ENCODE assay signal across 9 cellular contexts in genomic region chr17:17683710-17684365, GRCh38. TPM values are rescaled to one million over a fixed set of nuclear protein-coding genes. Genes with fewer than 3 reads are reported as not detected.
DNase-seq lines count a peak whose midpoint lies in the region; ATAC-seq and TF ChIP-seq lines count a peak whose summit lies in the region.
"Had no signal": no experiment of that assay in that cellular context is flagged by ENCODE, and none has a peak within 500 bp of the region (broad histone marks: within the 10 kb centered on the region; RNA-seq: fewer than 3 reads in every experiment).

No MANE protein-coding gene starts in this region.

- H3K36me3 ChIP-seq in hepatocyte (replicated peaks; ENCODE audit: insufficient read depth, low read depth) (no peaks in the 10 kb centered on the region), stomach smooth muscle (ENCODE audit: control insufficient read depth in 2 of 2, insufficient read depth in 2 of 2, low read length in 2 of 2) (no peaks in the 10 kb centered on the region)

- H3K9me3 ChIP-seq in hepatocyte (ENCODE audit: low read depth): no peaks in the 10 kb centered on the region
- H3K9me3 ChIP-seq in stomach smooth muscle (ENCODE audit: control insufficient read depth in 2 of 2, low read length in 2 of 2): no peaks in the 10 kb centered on the region

- peaks cover 42% of the 10 kb centered on the region for H3K4me1 Mint-ChIP-seq in activated CD8-positive, alpha-beta T cell treated with anti-CD3 and anti-CD28 coated beads, Interleukin-2, amount 10 ng/mL, durations not matched to agents 7 days and 5 days (ENCODE audit: low read depth)

- H3K4me1 ChIP-seq in hepatocyte (ENCODE audit: insufficient read depth) (peaks cover 40% of the 10 kb centered on the region), stomach smooth muscle (ENCODE audit: control insufficient read depth, insufficient read depth, low read length) (peaks cover 40% of the 10 kb centered on the region)

- peaks cover 29% of the 10 kb centered on the region for H4K20me1 ChIP-seq in hepatocyte (ENCODE audit: insufficient read depth, poor library complexity, severe bottlenecking)

- peak overlapping the region; percentile 87 for H3K4me3 Mint-ChIP-seq in activated CD8-positive, alpha-beta T cell treated with anti-CD3 and anti-CD28 coated beads, Interleukin-2, amount 10 ng/mL, durations not matched to agents 7 days and 5 days

- peak overlapping the region; percentile 64 to 86 for H3K9ac ChIP-seq in stomach smooth muscle (ENCODE audit: low read length in 2 of 2)

- peak overlapping the region; percentile 87 for H3K27ac Mint-ChIP-seq in activated CD8-positive, alpha-beta T cell treated with anti-CD3 and anti-CD28 coated beads, Interleukin-2, amount 10 ng/mL, durations not matched to agents 7 days and 5 days

- no peaks in the 10 kb centered on the region for H3K27me3 ChIP-seq in hepatocyte
- no peaks in the 10 kb centered on the region for H3K27me3 ChIP-seq in stomach smooth muscle (ENCODE audit: control insufficient read depth in 1 of 2, insufficient read depth in 2 of 2, low read length in 2 of 2)

- no peak overlapping the region for H2AFZ ChIP-seq in hepatocyte

- H3K27ac ChIP-seq in hepatocyte (peak overlapping the region; percentile 100), stomach smooth muscle (ENCODE audit: low read length) (peak overlapping the region; percentile 91)

- no peak for TF ChIP-seq CTCF in hepatocyte (IDR thresholded peaks at IDR 0.05; ENCODE audit: poor library complexity)

- H3K4me3 ChIP-seq in hepatocyte (peak overlapping the region; percentile 95), stomach smooth muscle (ENCODE audit: low read length in 2 of 2) (peak overlapping the region; percentile 70 to 78)

- WGBS in hepatocyte (ENCODE audit: low lambda C conversion rate, missing lambda C conversion rate): 80% methylated on average over 7 of the region's 7 CpGs

- no peaks in the 10 kb centered on the region for H3K9me3 Mint-ChIP-seq in activated CD8-positive, alpha-beta T cell treated with anti-CD3 and anti-CD28 coated beads, Interleukin-2, amount 10 ng/mL, durations not matched to agents 7 days and 5 days (ENCODE audit: insufficient read depth)

- no peak for ATAC-seq in activated CD8-positive, alpha-beta T cell treated with anti-CD3 and anti-CD28 coated beads, Interleukin-2, amount 10 ng/mL, durations not matched to agents 7 days and 5 days
- ATAC-seq in HG03378 (IDR thresholded peaks at IDR 0.05; ENCODE audit: unreplicated experiment): no peak

- CTCF ChIA-PET in activated CD8-positive, alpha-beta T cell treated with anti-CD3 and anti-CD28 coated beads, Interleukin-2, amount 10 ng/mL, durations not matched to agents 7 days and 5 days (lab: Charles Lee): interaction anchor here (0.7 to 2.1 kb wide), 5 partner anchors 7 to 235 kb away, joined by 3 to 21 read pairs (median 5); no protein-coding TSS in a partner anchor

- peaks cover 8% of the 10 kb centered on the region for H3K36me3 Mint-ChIP-seq in activated CD8-positive, alpha-beta T cell treated with anti-CD3 and anti-CD28 coated beads, Interleukin-2, amount 10 ng/mL, durations not matched to agents 7 days and 5 days (ENCODE audit: low read depth)

- POLR2A ChIA-PET in activated CD8-positive, alpha-beta T cell treated with anti-CD3 and anti-CD28 coated beads, Interleukin-2, amount 10 ng/mL, durations not matched to agents 7 days and 5 days (lab: Charles Lee): interaction anchor here (0.8 to 2.8 kb wide), 3 partner anchors 9 to 153 kb away, joined by 3 to 38 read pairs (median 5); partner anchors contain the start of gene SREBF1

- H3K9me2 ChIP-seq in hepatocyte (replicated peaks; ENCODE audit: insufficient read depth): no peaks in the 10 kb centered on the region

- H3K4me2 ChIP-seq in hepatocyte: peak overlapping the region; percentile 90

- peaks cover 76% of the 10 kb centered on the region for H3K79me2 ChIP-seq in hepatocyte

- peaks cover 3% of the 10 kb centered on the region for H3K27me3 Mint-ChIP-seq in activated CD8-positive, alpha-beta T cell treated with anti-CD3 and anti-CD28 coated beads, Interleukin-2, amount 10 ng/mL, durations not matched to agents 7 days and 5 days (ENCODE audit: low read depth)

- DNase-seq in DMS53 (lab: John Stamatoyannopoulos, UW) (peak; percentile 7), DMS53 treated with DMSO at 0.1 percent for 48 hours (lab: John Stamatoyannopoulos, UW; ENCODE audit: unreplicated experiment) (no peak), hepatocyte (ENCODE audit: low spot score) (no peak), hypothalamus (lab: John Stamatoyannopoulos, UW) (no peak)
- DNase-seq in activated CD8-positive, alpha-beta T cell treated with anti-CD3 and anti-CD28 coated beads, Interleukin-2, amount 10 ng/mL, durations not matched to agents 7 days and 5 days: no peak
- DNase-seq in activated CD4-positive, CD25-positive, alpha-beta regulatory T cell treated with anti-CD3 and anti-CD28 coated beads, Interleukin-2, amount 50 U/mL, for 72 hours: no peak
- DNase-seq: 8988T had no signal

RNA-seq across cellular contexts. Expression of gene RAI1, which starts 2.6 kb away (rescaled TPM):
- 10 to 100 TPM; 24.4 to 24.6 TPM for total RNA-seq in activated CD8-positive, alpha-beta T cell treated with anti-CD3 and anti-CD28 coated beads, Interleukin-2, amount 10 ng/mL, durations not matched to agents 7 days and 5 days
- 19.2 and 23.8 TPM in 2 replicates for total RNA-seq in hepatocyte
- polyA plus RNA-seq in hepatocyte: 18.7 and 20.2 TPM in 2 replicates
